21 cellular contexts compared by ENCODE assay signal in the genomic region with DNA sequence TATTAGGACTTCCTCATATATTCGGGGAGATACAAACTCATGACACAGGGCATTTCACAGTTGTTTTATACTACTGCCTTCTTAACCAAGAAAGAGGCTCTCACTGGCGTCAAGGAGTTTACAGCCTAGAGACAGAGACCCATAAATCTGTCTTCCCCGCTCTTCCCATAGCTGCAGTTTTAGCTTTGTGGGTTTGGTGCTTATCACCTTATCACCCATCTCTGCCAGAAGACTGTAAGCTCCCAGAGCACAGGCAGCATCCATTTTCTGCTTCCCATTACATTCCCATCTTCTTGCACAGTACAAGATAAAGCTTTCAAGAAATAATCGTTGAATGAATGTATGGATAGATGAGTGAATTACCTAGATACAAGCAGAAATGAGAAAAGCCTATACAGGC.
"Had no signal": no experiment of that assay in that cellular context is flagged by ENCODE, and none has a peak within 500 bp of the region (broad histone marks: within the 10 kb centered on the region; RNA-seq: fewer than 3 reads in every experiment).

No MANE protein-coding gene starts in this region.

- DNase-seq: activated CD4-positive, alpha-beta T cell treated with anti-CD3 and anti-CD28 coated beads for 1 hour; activated CD4-positive, alpha-beta T cell treated with anti-CD3 and anti-CD28 coated beads, Interleukin-2, amount 50 U/mL, for 1 hour; activated CD8-positive, alpha-beta T cell treated with anti-CD3 and anti-CD28 coated beads, Interleukin-2, amount 10 ng/mL, durations not matched to agents 7 days and 5 days; activated naive CD8-positive, alpha-beta T cell treated with anti-CD3 and anti-CD28 coated beads for 36 hours; activated T-cell treated with anti-CD3 and anti-CD28 coated beads, Interleukin-2, amount 50 U/mL, for 1 hour; amniotic stem cell; cerebellar nuclear complex; cortex of kidney; foreskin fibroblast; left lung; sigmoid colon; stimulated activated CD4-positive, alpha-beta T cell treated with anti-CD3 and anti-CD28 coated beads, Interleukin-15, amount 100 ng/mL, for 24 hours; stimulated activated naive B cell treated with anti-CD40 and anti-IgM and Interleukin-4, amounts not matched to agents 10 μg/mL and 1 μg/mL and 100 μg/mL, for 72 hours; T-helper 1 cell had no signal

- H3K27ac ChIP-seq: left lung, sigmoid colon, thoracic aorta, vagina had no signal

- H3K9me3 Mint-ChIP-seq: activated naive CD8-positive, alpha-beta T cell treated with anti-CD3 and anti-CD28 coated beads for 36 hours; activated T-helper 17 cell treated with anti-CD3 and anti-CD28 coated beads, Interleukin-2, amount 50 U/mL, for 72 hours; neural crest cell; stimulated activated naive B cell treated with anti-CD40 and anti-IgM and Interleukin-4, amounts not matched to agents 10 μg/mL and 1 μg/mL and 100 μg/mL, for 72 hours; type B pancreatic cell had no signal

- H3K36me3 ChIP-seq: left lung, sigmoid colon, thoracic aorta, vagina had no signal

- H3K4me3 Mint-ChIP-seq: activated CD8-positive, alpha-beta T cell treated with anti-CD3 and anti-CD28 coated beads, Interleukin-2, amount 10 ng/mL, durations not matched to agents 7 days and 5 days; activated naive CD8-positive, alpha-beta T cell treated with anti-CD3 and anti-CD28 coated beads for 36 hours; activated T-helper 17 cell treated with anti-CD3 and anti-CD28 coated beads, Interleukin-2, amount 50 U/mL, for 72 hours; mesothelial cell of epicardium; neural crest cell; stimulated activated naive B cell treated with anti-CD40 and anti-IgM and Interleukin-4, amounts not matched to agents 10 μg/mL and 1 μg/mL and 100 μg/mL, for 72 hours; type B pancreatic cell had no signal

- H3K4me1 ChIP-seq: left lung, vagina had no signal

- H3K4me1 Mint-ChIP-seq: stimulated activated naive B cell treated with anti-CD40 and anti-IgM and Interleukin-4, amounts not matched to agents 10 μg/mL and 1 μg/mL and 100 μg/mL, for 72 hours had no signal

- H3K27me3 Mint-ChIP-seq: activated naive CD8-positive, alpha-beta T cell treated with anti-CD3 and anti-CD28 coated beads for 36 hours; activated T-helper 17 cell treated with anti-CD3 and anti-CD28 coated beads, Interleukin-2, amount 50 U/mL, for 72 hours; type B pancreatic cell had no signal

- H3K27ac Mint-ChIP-seq: activated CD8-positive, alpha-beta T cell treated with anti-CD3 and anti-CD28 coated beads, Interleukin-2, amount 10 ng/mL, durations not matched to agents 7 days and 5 days; activated naive CD8-positive, alpha-beta T cell treated with anti-CD3 and anti-CD28 coated beads for 36 hours; activated T-helper 17 cell treated with anti-CD3 and anti-CD28 coated beads, Interleukin-2, amount 50 U/mL, for 72 hours; mesothelial cell of epicardium; stimulated activated naive B cell treated with anti-CD40 and anti-IgM and Interleukin-4, amounts not matched to agents 10 μg/mL and 1 μg/mL and 100 μg/mL, for 72 hours; type B pancreatic cell had no signal

- H3K9me3 ChIP-seq: left lung, sigmoid colon, thoracic aorta, vagina had no signal

- H3K27me3 ChIP-seq: left lung, sigmoid colon, vagina had no signal

- ATAC-seq: activated CD8-positive, alpha-beta T cell treated with anti-CD3 and anti-CD28 coated beads, Interleukin-2, amount 10 ng/mL, durations not matched to agents 7 days and 5 days; activated T-helper 17 cell treated with anti-CD3 and anti-CD28 coated beads, Interleukin-2, amount 50 U/mL, for 72 hours; left lung; stimulated activated naive B cell treated with anti-CD40 and anti-IgM and Interleukin-4, amounts not matched to agents 10 μg/mL and 1 μg/mL and 100 μg/mL, for 72 hours had no signal

- H3K36me3 Mint-ChIP-seq: mesothelial cell of epicardium; stimulated activated naive B cell treated with anti-CD40 and anti-IgM and Interleukin-4, amounts not matched to agents 10 μg/mL and 1 μg/mL and 100 μg/mL, for 72 hours; type B pancreatic cell had no signal

- H3K4me3 ChIP-seq: left lung, sigmoid colon, smooth muscle cell, thoracic aorta, vagina had no signal
